Comparison of ENCODE assay signal across 20 cellular contexts in the genomic region with DNA sequence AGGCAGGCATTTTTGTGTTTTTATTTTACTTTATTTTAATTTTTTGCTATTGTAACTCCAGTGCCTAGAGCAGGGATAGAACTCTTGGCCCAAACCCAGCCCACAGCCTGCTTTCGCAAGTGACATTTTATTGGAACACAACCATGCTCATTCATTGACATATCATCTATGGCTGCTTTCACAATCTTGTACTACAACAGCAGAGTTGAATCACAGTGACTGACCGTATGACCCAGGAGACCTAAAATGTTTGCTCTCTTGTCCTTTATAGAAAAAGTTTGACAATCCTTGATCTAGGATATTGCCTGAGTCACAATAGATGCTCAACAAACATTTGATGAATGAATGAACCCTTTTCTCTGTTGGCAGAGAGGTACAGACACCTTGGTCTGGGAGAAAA.
"Had no signal": no experiment of that assay in that cellular context is flagged by ENCODE, and none has a peak within 500 bp of the region (broad histone marks: within the 10 kb centered on the region; RNA-seq: fewer than 3 reads in every experiment).

No MANE protein-coding gene starts in this region.

- H3K4me3 Mint-ChIP-seq: stimulated activated effector memory CD8-positive, alpha-beta T cell treated with anti-CD3 and anti-CD28 coated beads, Interleukin-12 subunit alpha, Interleukin-12 subunit beta, amount 100 ng/mL, for 72 hours; T-helper 2 cell treated with Interferon-gamma antibody and Interleukin-4, amounts not matched to agents 5 μg/mL and 100 μg/mL, for 36 hours had no signal

- H3K4me1 Mint-ChIP-seq: stimulated activated effector memory CD8-positive, alpha-beta T cell treated with anti-CD3 and anti-CD28 coated beads, Interleukin-12 subunit alpha, Interleukin-12 subunit beta, amount 100 ng/mL, for 72 hours had no signal

- H3K4me2 ChIP-seq: smooth muscle cell had no signal

- H3K9me3 Mint-ChIP-seq: stimulated activated effector memory CD8-positive, alpha-beta T cell treated with anti-CD3 and anti-CD28 coated beads, Interleukin-12 subunit alpha, Interleukin-12 subunit beta, amount 100 ng/mL, for 72 hours; T-helper 2 cell treated with Interferon-gamma antibody and Interleukin-4, amounts not matched to agents 5 μg/mL and 100 μg/mL, for 36 hours had no signal

- H3K27ac Mint-ChIP-seq: stimulated activated effector memory CD8-positive, alpha-beta T cell treated with anti-CD3 and anti-CD28 coated beads, Interleukin-12 subunit alpha, Interleukin-12 subunit beta, amount 100 ng/mL, for 72 hours; T-helper 2 cell treated with Interferon-gamma antibody and Interleukin-4, amounts not matched to agents 5 μg/mL and 100 μg/mL, for 36 hours had no signal

- H3K36me3 Mint-ChIP-seq: stimulated activated effector memory CD8-positive, alpha-beta T cell treated with anti-CD3 and anti-CD28 coated beads, Interleukin-12 subunit alpha, Interleukin-12 subunit beta, amount 100 ng/mL, for 72 hours had no signal

- DNase-seq: activated CD4-positive, alpha-beta T cell treated with anti-CD3 and anti-CD28 coated beads, Interleukin-2, amount 50 U/mL, for 48 hours; activated CD4-positive, CD25-positive, alpha-beta regulatory T cell treated with anti-CD3 and anti-CD28 coated beads, Interleukin-2, amount 50 U/mL, for 72 hours; activated CD8-positive, alpha-beta memory T cell treated with anti-CD3 and anti-CD28 coated beads, Interleukin-2, amount 50 U/mL, for 48 hours; activated naive CD4-positive, alpha-beta T cell; caudate nucleus; colonic mucosa; effector CD4-positive, alpha-beta T cell; foreskin melanocyte; heart left ventricle; left ventricle myocardium superior; ovary; SW 1271; transverse colon had no signal

- ATAC-seq: heart left ventricle; left ventricle myocardium superior; stimulated activated effector memory CD8-positive, alpha-beta T cell treated with anti-CD3 and anti-CD28 coated beads, Interleukin-12 subunit alpha, Interleukin-12 subunit beta, amount 100 ng/mL, for 72 hours had no signal

- H3K9me3 ChIP-seq: colonic mucosa, heart left ventricle, ovary, right atrium auricular region, transverse colon had no signal

- H3K4me1 ChIP-seq: colonic mucosa, heart left ventricle, right atrium auricular region, transverse colon had no signal

- FAIRE-seq: astrocyte, endothelial cell of umbilical vein, islet of Langerhans had no signal

- H3K27ac ChIP-seq: colonic mucosa, heart left ventricle, ovary, right atrium auricular region, transverse colon had no signal

- H3K27me3 ChIP-seq: colonic mucosa, heart left ventricle, ovary, right atrium auricular region, transverse colon had no signal

- H3K4me3 ChIP-seq: colonic mucosa, heart left ventricle, ovary, right atrium auricular region, smooth muscle cell, transverse colon had no signal

- H3K36me3 ChIP-seq: colonic mucosa, heart left ventricle, ovary, right atrium auricular region, transverse colon had no signal
